17 cellular contexts compared by ENCODE assay signal in the genomic region with DNA sequence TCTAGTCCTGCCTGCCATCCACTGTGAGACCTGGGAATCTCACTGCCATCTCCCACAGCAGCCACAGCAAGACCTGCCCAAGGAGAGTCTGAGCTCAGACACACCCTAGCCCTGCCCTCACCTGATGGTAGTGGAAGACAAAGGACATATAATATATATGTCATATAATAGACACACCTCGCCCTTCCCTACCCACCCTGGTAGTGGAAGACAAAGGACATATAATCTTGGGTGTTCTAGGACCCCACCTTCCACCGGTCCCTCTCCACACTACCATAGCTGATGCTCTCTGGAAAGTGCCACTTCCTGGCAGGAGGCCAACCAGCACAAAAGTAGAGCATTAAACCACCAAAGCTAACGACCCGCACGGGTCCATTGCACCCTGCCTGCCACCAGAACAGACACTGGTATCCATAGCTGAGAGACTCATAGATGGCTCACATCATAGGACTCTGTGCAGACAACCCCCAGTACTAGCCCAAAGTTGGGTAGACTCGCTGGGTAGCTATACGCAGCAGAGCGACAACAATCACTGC.
DNase-seq lines count a peak whose midpoint lies in the region; ATAC-seq and TF ChIP-seq lines count a peak whose summit lies in the region.
"Had no signal": no experiment of that assay in that cellular context is flagged by ENCODE, and none has a peak within 500 bp of the region (broad histone marks: within the 10 kb centered on the region; RNA-seq: fewer than 3 reads in every experiment).

No MANE protein-coding gene starts in this region.

- H3K27ac ChIP-seq in right atrium auricular region: no peak overlapping the region

- no peak overlapping the region for H3K4me3 Mint-ChIP-seq in T-helper 17 cell
- H3K4me3 Mint-ChIP-seq: B cell; CD4-positive, CD25-positive, alpha-beta regulatory T cell; CD8-positive, alpha-beta memory T cell; H9 had no signal

- no peak for ATAC-seq in left cardiac atrium
- peak; percentile 74 for ATAC-seq in left colon
- ATAC-seq in T-helper 17 cell: no peak

- H3K27me3 ChIP-seq in right atrium auricular region: no peaks in the 10 kb centered on the region

- intact Hi-C loops in left cardiac atrium (cut with DNase I): loop anchor here in 1 of 2 donors (5.0 kb wide), 1 partner anchor 35 kb away; no protein-coding TSS in a partner anchor
- intact Hi-C loops in left colon (cut with DNase I, micrococcal nuclease): no loop called here
- intact Hi-C loops in posterior vena cava (cut with DNase I): no loop called here

- no peaks in the 10 kb centered on the region for H3K36me3 ChIP-seq in right atrium auricular region

- no peak overlapping the region for H3K4me3 ChIP-seq in right atrium auricular region

- DNase-seq in left cardiac atrium (peak; percentile 8), right atrium auricular region (ENCODE audit: low spot score) (no peak), left colon (peak in 1 of 2 donors; percentile 24), posterior vena cava (ENCODE audit: low spot score) (peak; percentile 51), T-helper 17 cell (no peak), DMS153 (lab: John Stamatoyannopoulos, UW) (no peak), H4 (ENCODE audit: low spot score) (no peak)
- DNase-seq: 8988T; C1 segment of cervical spinal cord; Caco-2; CD4-positive, CD25-positive, alpha-beta regulatory T cell; CD8-positive, alpha-beta memory T cell; DMS79; GF-D8; GOT3; H9 had no signal

- H3K36me3 Mint-ChIP-seq in T-helper 17 cell (ENCODE audit: low read depth): no peaks in the 10 kb centered on the region
- H3K36me3 Mint-ChIP-seq: CD4-positive, CD25-positive, alpha-beta regulatory T cell had no signal

- no peaks in the 10 kb centered on the region for H3K27me3 Mint-ChIP-seq in T-helper 17 cell
- H3K27me3 Mint-ChIP-seq: B cell; CD4-positive, CD25-positive, alpha-beta regulatory T cell; CD8-positive, alpha-beta memory T cell had no signal

- no peaks in the 10 kb centered on the region for H3K4me1 ChIP-seq in right atrium auricular region
- H3K4me1 ChIP-seq: Caco-2 had no signal

- peaks cover 0 to 16% of the 10 kb centered on the region in 2 donors for H3K9me3 ChIP-seq in right atrium auricular region
- H3K9me3 ChIP-seq in T-helper 17 cell (ENCODE audit: control insufficient read depth, low read length, poor library complexity, severe bottlenecking): no peaks in the 10 kb centered on the region
- H3K9me3 ChIP-seq: Caco-2 had no signal

- no peak for TF ChIP-seq CTCF in right atrium auricular region (IDR thresholded peaks at IDR 0.05)

- H3K4me1 Mint-ChIP-seq in T-helper 17 cell: no peaks in the 10 kb centered on the region
- H3K4me1 Mint-ChIP-seq: B cell; CD4-positive, CD25-positive, alpha-beta regulatory T cell; CD8-positive, alpha-beta memory T cell; H9 had no signal

- H3K27ac Mint-ChIP-seq in T-helper 17 cell: no peak overlapping the region
- H3K27ac Mint-ChIP-seq: B cell; CD4-positive, CD25-positive, alpha-beta regulatory T cell; CD8-positive, alpha-beta memory T cell; H9 had no signal

Comparison
In these comparisons a context has a peak if more than half of its experiments do, and no peak if none do; other contexts are left out.
1. DNase-seq: peak in left cardiac atrium (single experiment) and posterior vena cava (single experiment); none in right atrium auricular region (single experiment), T-helper 17 cell (0 of 3), DMS153 (single experiment) and H4 (single experiment).